1 cellular context compared by ENCODE assay signal in genomic region chr5:118953652-118954005, GRCh38.
TF ChIP-seq lines count a peak whose summit lies in the region.

No MANE protein-coding gene starts in this region.

TF ChIP-seq in GM12878, 131 proteins besides CTCF, POLR2A, EP300 and RAD21 (continued from another document):
- TF ChIP-seq YBX1 (IDR thresholded peaks at IDR 0.05) = no peak
- TF ChIP-seq PKNOX1 (IDR thresholded peaks at IDR 0.05) = no peak
TF ChIP-seq in GM12878: peak in this region for 0.
